ENCODE assay signal across 26 cellular contexts in the genomic region with DNA sequence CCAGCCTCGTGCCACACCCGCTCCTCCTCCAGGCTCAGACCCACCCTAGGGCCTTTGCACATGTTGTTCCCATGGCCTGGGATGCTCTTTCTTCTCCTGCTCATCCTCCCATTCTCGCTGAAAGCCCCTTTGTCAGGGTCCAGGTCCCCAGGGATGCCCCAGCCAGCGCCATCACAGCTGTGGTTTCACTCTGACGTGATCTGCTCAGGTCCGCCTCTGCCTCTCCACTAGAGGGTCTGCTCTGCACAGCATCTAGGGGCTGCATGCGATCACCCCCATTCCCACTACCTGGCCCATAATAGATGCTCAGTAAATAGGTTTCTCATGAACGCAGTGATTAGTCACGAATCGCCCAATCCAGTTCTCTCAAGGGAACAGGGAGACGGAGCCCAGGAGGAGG.
"Had no signal": no experiment of that assay in that cellular context is flagged by ENCODE, and none has a peak within 500 bp of the region (broad histone marks: within the 10 kb centered on the region; RNA-seq: fewer than 3 reads in every experiment).

No MANE protein-coding gene starts in this region.

- DNase-seq: activated CD4-positive, alpha-beta memory T cell treated with anti-CD3 and anti-CD28 coated beads, Interleukin-2, amount 10 ng/mL, durations not matched to agents 7 days and 5 days; activated CD4-positive, alpha-beta T cell treated with anti-CD3 and anti-CD28 coated beads for 4 hours; activated CD4-positive, alpha-beta T cell treated with anti-CD3 and anti-CD28 coated beads, Interleukin-2, amount 10 ng/mL, durations not matched to agents 7 days and 5 days; activated CD4-positive, alpha-beta T cell treated with anti-CD3 and anti-CD28 coated beads, Interleukin-2, amount 50 U/mL, for 4 hours; activated CD4-positive, CD25-positive, alpha-beta regulatory T cell; activated CD4-positive, CD25-positive, alpha-beta regulatory T cell treated with anti-CD3 and anti-CD28 coated beads, Interleukin-2, amount 50 U/mL, for 72 hours; activated CD8-positive, alpha-beta memory T cell treated with anti-CD3 and anti-CD28 coated beads, Interleukin-2, amount 50 U/mL, for 48 hours; activated gamma-delta T cell; activated naive CD4-positive, alpha-beta T cell; activated naive CD4-positive, alpha-beta T cell treated with anti-CD3 and anti-CD28 coated beads, Interleukin-2, amount 10 ng/mL, durations not matched to agents 7 days and 5 days; activated naive CD8-positive, alpha-beta T cell treated with anti-CD3 and anti-CD28 coated beads, Interleukin-2, amount 10 ng/mL, durations not matched to agents 7 days and 5 days; activated T-cell treated with anti-CD3 and anti-CD28 coated beads for 4 hours; activated T-cell treated with anti-CD3 and anti-CD28 coated beads, Interleukin-2, amount 50 U/mL, for 24 hours; activated T-cell treated with anti-CD3 and anti-CD28 coated beads, Interleukin-2, amount 50 U/mL, for 72 hours; effector CD4-positive, alpha-beta T cell; effector memory CD8-positive, alpha-beta T cell; erythroblast; foreskin keratinocyte; gastrocnemius medialis; glutamatergic neuron had no signal

- H3K27me3 ChIP-seq: ascending aorta had no signal

- H3K27ac ChIP-seq: ascending aorta, breast epithelium, coronary artery, esophagus muscularis mucosa, foreskin keratinocyte, gastrocnemius medialis, heart left ventricle had no signal

- H3K9me3 ChIP-seq: ascending aorta, gastrocnemius medialis had no signal

- ATAC-seq: activated naive CD4-positive, alpha-beta T cell treated with anti-CD3 and anti-CD28 coated beads, Interleukin-2, amount 50 U/mL, for 72 hours; activated T-cell treated with anti-CD3 and anti-CD28 coated beads, Interleukin-2, amount 50 U/mL, for 72 hours; effector memory CD8-positive, alpha-beta T cell; foreskin keratinocyte; gastrocnemius medialis; heart left ventricle had no signal

- H3K4me1 ChIP-seq: ascending aorta, breast epithelium, foreskin keratinocyte, gastrocnemius medialis had no signal

- H3K36me3 ChIP-seq: ascending aorta, breast epithelium, gastrocnemius medialis, heart left ventricle had no signal

- H3K4me3 ChIP-seq: ascending aorta, breast epithelium, coronary artery, esophagus muscularis mucosa, gastrocnemius medialis, heart left ventricle had no signal
